In the genomic region with DNA sequence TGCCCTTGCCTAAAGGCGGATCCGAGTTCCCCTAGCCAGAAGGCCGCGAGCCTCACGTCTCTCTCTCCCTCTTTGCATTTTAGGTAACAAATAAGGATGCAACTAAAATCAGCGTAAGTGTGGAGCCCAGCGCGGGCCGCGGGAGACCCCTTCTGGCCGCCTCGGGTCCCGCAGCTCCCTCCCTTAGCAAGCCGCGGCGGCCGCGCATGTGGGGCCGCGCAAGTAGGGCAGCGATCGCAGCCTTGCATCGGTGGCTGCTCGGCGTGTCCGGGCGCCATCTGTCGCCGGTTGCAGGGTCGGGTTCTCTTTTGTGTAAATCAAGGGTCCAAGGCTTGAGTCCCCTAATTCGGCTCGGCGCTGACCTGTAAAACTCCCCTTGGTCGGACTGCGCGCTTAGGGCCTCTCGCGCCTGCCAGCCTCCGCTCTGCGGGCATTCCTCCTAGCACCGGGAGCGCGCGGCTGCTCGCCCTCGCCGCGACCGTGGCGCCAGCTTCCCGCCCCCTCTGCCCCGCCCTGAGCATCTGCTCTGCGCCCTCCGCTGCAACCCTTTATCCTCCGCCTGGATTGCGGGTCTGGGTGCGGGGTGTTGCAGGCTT, we compare ENCODE assay signal across 8 cellular contexts. TPM values are rescaled to one million over a fixed set of nuclear protein-coding genes. Genes with fewer than 3 reads are reported as not detected.
A peak's percentile ranks its signal among the peaks of the same experiment; 100 is the strongest.
DNase-seq lines count a peak whose midpoint lies in the region; ATAC-seq lines count a peak whose summit lies in the region.

No MANE protein-coding gene starts in this region.

- in situ Hi-C loops in HAP-1 (cut with MboI; ENCODE audit: low sequenced_read_pairs), result no loop called here

- peak; percentile 76 to 82 for ATAC-seq in natural killer cell treated with Interleukin-12 subunit alpha and Interleukin-12 subunit beta and Interleukin-15 and Interleukin-18, amount 100 ng/mL, for 72 hours

- H3K4me3 Mint-ChIP-seq in natural killer cell treated with Interleukin-12 subunit alpha and Interleukin-12 subunit beta and Interleukin-15 and Interleukin-18, amount 100 ng/mL, for 72 hours, result peak overlapping the region; percentile 62

- H3K9me3 Mint-ChIP-seq in natural killer cell treated with Interleukin-12 subunit alpha and Interleukin-12 subunit beta and Interleukin-15 and Interleukin-18, amount 100 ng/mL, for 72 hours, result no peaks in the 10 kb centered on the region

- H3K9me3 ChIP-seq in HAP-1, result no peaks in the 10 kb centered on the region

- peaks cover 39% of the 10 kb centered on the region for H3K27me3 ChIP-seq in HAP-1 (ENCODE audit: low read depth)

- H3K4me1 Mint-ChIP-seq in natural killer cell treated with Interleukin-12 subunit alpha and Interleukin-12 subunit beta and Interleukin-15 and Interleukin-18, amount 100 ng/mL, for 72 hours (ENCODE audit: low read depth in 2 of 2), result peaks cover 13 to 18% of the 10 kb centered on the region in 2 donors

- H3K36me3 Mint-ChIP-seq in natural killer cell treated with Interleukin-12 subunit alpha and Interleukin-12 subunit beta and Interleukin-15 and Interleukin-18, amount 100 ng/mL, for 72 hours, result no peaks in the 10 kb centered on the region

- peak; percentile 69 for DNase-seq in DMS 273 treated with DMSO at 0.1 percent for 48 hours (lab: John Stamatoyannopoulos, UW)
- peak; percentile 64 to 82 for DNase-seq in HAP-1 (ENCODE audit: low spot score in 2 of 2)
- DNase-seq in NCI-H460 (ENCODE audit: extremely low read depth, low read depth), result peak; percentile 3
- peak; percentile 65 for DNase-seq in activated T-cell treated with anti-CD3 and anti-CD28 coated beads for 24 hours (ENCODE audit: low read depth)
- DNase-seq in fibroblast of gingiva (ENCODE audit: low read depth), result peak; percentile 34
- no peak for DNase-seq in natural killer cell treated with Interleukin-12 subunit alpha and Interleukin-12 subunit beta and Interleukin-15 and Interleukin-18, amount 100 ng/mL, for 72 hours (ENCODE audit: low spot score)
- DNase-seq in stimulated activated naive CD4-positive, alpha-beta T cell treated with Interleukin-2 at 50 U/mL for 16 hours (lab: John Stamatoyannopoulos, UW), result peak; percentile 42
- no peak for DNase-seq in OCI-M1 (lab: John Stamatoyannopoulos, UW)

- H3K27ac Mint-ChIP-seq in natural killer cell treated with Interleukin-12 subunit alpha and Interleukin-12 subunit beta and Interleukin-15 and Interleukin-18, amount 100 ng/mL, for 72 hours, result no peak overlapping the region

- H3K4me1 ChIP-seq in HAP-1, result no peaks in the 10 kb centered on the region; the same call in 1 of the 2 replicates

- H3K27me3 Mint-ChIP-seq in natural killer cell treated with Interleukin-12 subunit alpha and Interleukin-12 subunit beta and Interleukin-15 and Interleukin-18, amount 100 ng/mL, for 72 hours, result peaks cover 22 to 48% of the 10 kb centered on the region in 2 donors

- no peaks in the 10 kb centered on the region for H3K36me3 ChIP-seq in HAP-1 (replicated peaks)

- peak overlapping the region; percentile 25 for H3K4me3 ChIP-seq in HAP-1

RNA-seq across cellular contexts. Expression of gene VSTM2B, which starts 2.7 kb away (rescaled TPM):
- total RNA-seq in NCI-H460 (2014; rRNA removed; shearing (Covaris generic)), result not detected in 2 replicates
- not detected in 2 replicates for polyA plus RNA-seq in NCI-H460 (2014; cell fraction: nucleus; rRNA removed)
- total RNA-seq in natural killer cell treated with Interleukin-12 subunit alpha and Interleukin-12 subunit beta and Interleukin-15 and Interleukin-18, amount 100 ng/mL, for 72 hours, result not detected

Comparison
In these comparisons a context has a peak if more than half of its experiments do, and no peak if none do; other contexts are left out.
1. DNase-seq: peak in DMS 273 treated with DMSO at 0.1 percent for 48 hours (single experiment), HAP-1 (2 of 2), NCI-H460 (single experiment), activated T-cell treated with anti-CD3 and anti-CD28 coated beads for 24 hours (single experiment), fibroblast of gingiva (single experiment) and stimulated activated naive CD4-positive, alpha-beta T cell treated with Interleukin-2 at 50 U/mL for 16 hours (single experiment); none in natural killer cell treated with Interleukin-12 subunit alpha and Interleukin-12 subunit beta and Interleukin-15 and Interleukin-18, amount 100 ng/mL, for 72 hours (single experiment) and OCI-M1 (single experiment).